ENCODE assay signal across 24 cellular contexts in the genomic region with DNA sequence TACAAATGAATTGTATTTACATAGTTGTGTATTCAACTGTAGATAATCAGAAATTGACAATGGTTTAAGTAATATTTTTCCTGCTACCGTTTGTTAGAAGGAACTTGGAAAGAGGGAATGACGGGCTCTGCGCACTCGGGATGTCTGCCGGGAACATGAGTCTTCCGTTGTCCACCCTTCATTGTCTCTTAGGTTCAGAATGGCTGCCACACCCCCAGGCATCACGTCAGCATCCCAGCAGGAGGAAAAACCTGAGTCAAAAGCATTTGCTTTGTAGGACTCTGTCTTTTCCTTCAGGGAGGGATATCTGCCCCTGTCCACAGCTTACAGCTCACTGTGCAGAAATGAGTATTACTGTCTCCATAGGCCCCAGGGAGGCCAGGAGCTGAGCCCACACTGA.
DNase-seq lines count a peak whose midpoint lies in the region; ATAC-seq, FAIRE-seq and TF ChIP-seq lines count a peak whose summit lies in the region.
"Had no signal": no experiment of that assay in that cellular context is flagged by ENCODE, and none has a peak within 500 bp of the region (broad histone marks: within the 10 kb centered on the region; RNA-seq: fewer than 3 reads in every experiment).

No MANE protein-coding gene starts in this region.

- no peak for TF ChIP-seq RAD21 in K562 (CRISPR knock-in tag; conservative IDR thresholded peaks at IDR 0.05 in 1 of 2, IDR thresholded peaks at IDR 0.05 in 1 of 2)

- TF ChIP-seq CTCF in K562 (IDR thresholded peaks at IDR 0.05 in 2 of 3, conservative IDR thresholded peaks at IDR 0.05 in 1 of 3; ENCODE audit: insufficient read depth in 2 of 3, low read depth in 1 of 3, low read length in 3 of 3), result no peak
- TF ChIP-seq CTCF in endodermal cell (conservative IDR thresholded peaks at IDR 0.05), result no peak
- TF ChIP-seq CTCF in vagina (IDR thresholded peaks at IDR 0.05), result no peak
- no peak for TF ChIP-seq CTCF in CD14-positive monocyte (IDR thresholded peaks at IDR 0.05)

- no peaks in the 10 kb centered on the region for H3K79me1 ChIP-seq in mesenchymal stem cell (replicated peaks; ENCODE audit: low read length, poor library complexity, severe bottlenecking)

- no peak overlapping the region for H2BK12ac ChIP-seq in mesenchymal stem cell (ENCODE audit: low read length in 2 of 2)

- H3K27me3 Mint-ChIP-seq in endodermal cell (ENCODE audit: insufficient read depth) (no peaks in the 10 kb centered on the region), CD14-positive monocyte (ENCODE audit: low read depth in 3 of 3) (peaks cover 2 to 5% (median 3%) of the 10 kb centered on the region in 3 donors)

- H3K4me2 ChIP-seq in K562 (ENCODE audit: insufficient read depth, low read length), result no peak overlapping the region
- no peak overlapping the region for H3K4me2 ChIP-seq in mesenchymal stem cell (ENCODE audit: low read length, poor library complexity, severe bottlenecking)
- H3K4me2 ChIP-seq: BLaER1 had no signal

- H3K36me3 Mint-ChIP-seq in endodermal cell (ENCODE audit: low read depth) (no peaks in the 10 kb centered on the region), CD14-positive monocyte (no peaks in the 10 kb centered on the region)
- H3K36me3 Mint-ChIP-seq: CD8-positive, alpha-beta T cell had no signal

- no peak overlapping the region for H3K23ac ChIP-seq in mesenchymal stem cell (ENCODE audit: low read length in 2 of 2)

- in situ Hi-C loops in K562 (cut with MboI), result no loop called here

- peak overlapping the region; percentile 40 for H2BK15ac ChIP-seq in mesenchymal stem cell (ENCODE audit: low read depth, poor library complexity, severe bottlenecking)

- no peak overlapping the region for H2BK5ac ChIP-seq in mesenchymal stem cell (ENCODE audit: low read depth, low read length, poor library complexity, severe bottlenecking)

- ATAC-seq in K562 (no peak), HG03108 (IDR thresholded peaks at IDR 0.05; ENCODE audit: unreplicated experiment) (no peak)
- ATAC-seq in stimulated activated naive CD8-positive, alpha-beta T cell treated with anti-CD3 and anti-CD28 coated beads, Interleukin-15, Interleukin-2, amounts not matched to agents 100 U/mL and 50 U/mL, for 24 hours, result no peak
- ATAC-seq: CD8-positive, alpha-beta T cell had no signal

- no peaks in the 10 kb centered on the region for H3K79me2 ChIP-seq in K562 (ENCODE audit: control insufficient read depth, insufficient read depth, low read length)

- H3K4me3 Mint-ChIP-seq in endodermal cell, result no peak overlapping the region
- no peak overlapping the region for H3K4me3 Mint-ChIP-seq in CD14-positive monocyte
- H3K4me3 Mint-ChIP-seq: CD4-positive, alpha-beta T cell; CD8-positive, alpha-beta T cell had no signal

- no peak overlapping the region for H2BK120ac ChIP-seq in mesenchymal stem cell (ENCODE audit: low read depth, low read length)

- no TSS peak for BruUV-seq in K562 (replicated peaks; lab: Mats Ljungman, UMichigan)

- FAIRE-seq in K562 (lab: Jason Lieb, UNC), result no peak
- FAIRE-seq: A204.1, D721Med, G401.6, GM12891, GM19239 had no signal

- H3K4ac ChIP-seq in mesenchymal stem cell (ENCODE audit: low read depth in 1 of 2, low read length in 2 of 2), result no peak overlapping the region

- intact Hi-C loops in K562 (cut with micrococcal nuclease) (no loop called here), vagina (cut with DNase I) (no loop called here), CD14-positive monocyte (cut with micrococcal nuclease) (no loop called here)

- DNase-seq in K562 (ENCODE audit: extremely low read depth in 1 of 4, low spot score in 3 of 4) (no peak), endodermal cell (peak; percentile 3), mesenchymal stem cell (no peak), vagina (ENCODE audit: extremely low spot score in 2 of 2) (peak; percentile 20 to 43), HK-2 (ENCODE audit: unreplicated experiment) (no peak), CD14-positive monocyte (ENCODE audit: low spot score) (no peak)
- no peak for DNase-seq in stimulated activated naive CD8-positive, alpha-beta T cell treated with anti-CD3 and anti-CD28 coated beads, Interleukin-15, Interleukin-2, amounts not matched to agents 100 U/mL and 50 U/mL, for 24 hours
- DNase-seq: 8988T; ACHN; BE2C; C1 segment of cervical spinal cord; Caco-2; Calu3; CD4-positive, alpha-beta T cell; CD8-positive, alpha-beta T cell; DMS79 treated with DMSO at 0.1 percent for 48 hours; GF-D8 had no signal

- CTCF ChIA-PET in K562 (lab: Yijun Ruan, JAX; ENCODE audit: low intra/inter-chr PET ratio), result no interaction called here

- H3K27ac ChIP-seq in K562 (ENCODE audit: extremely low read depth, low read depth, low read length) (no peak overlapping the region), endodermal cell (ENCODE audit: low read depth, low read length) (no peak overlapping the region), mesenchymal stem cell (ENCODE audit: low read length, poor library complexity, severe bottlenecking) (no peak overlapping the region), vagina (no peak overlapping the region)
- H3K27ac ChIP-seq: BLaER1 had no signal

- H3K4me3 ChIP-seq in K562 (no peak overlapping the region), endodermal cell (ENCODE audit: low read length) (no peak overlapping the region), mesenchymal stem cell (ENCODE audit: insufficient read depth in 1 of 2, low read depth in 1 of 2, low read length in 2 of 2) (no peak overlapping the region), vagina (no peak overlapping the region)
- H3K4me3 ChIP-seq: BLaER1 had no signal

- H3K9me3 ChIP-seq in K562 (replicated peaks; ENCODE audit: control insufficient read depth, insufficient read depth, low read depth, low read length) (no peaks in the 10 kb centered on the region), endodermal cell (ENCODE audit: control insufficient read depth, low read length) (no peaks in the 10 kb centered on the region), mesenchymal stem cell (ENCODE audit: control insufficient read depth, low read length) (no peaks in the 10 kb centered on the region), vagina (no peaks in the 10 kb centered on the region)
- H3K9me3 ChIP-seq: BE2C, BLaER1, Caco-2 had no signal

- H4K91ac ChIP-seq in mesenchymal stem cell (ENCODE audit: low read length), result no peak overlapping the region

- H3K4me1 Mint-ChIP-seq in endodermal cell, result no peaks in the 10 kb centered on the region
- H3K4me1 Mint-ChIP-seq in CD14-positive monocyte, result no peaks in the 10 kb centered on the region

- 0% methylated on average over 7 of the region's 7 CpGs for WGBS in K562 (ENCODE audit: insufficient coverage, low coverage, missing lambda C conversion rate)
- WGBS in endodermal cell (ENCODE audit: insufficient coverage in 1 of 2, insufficient read length in 1 of 2), 2 experiments, result 89% methylated on average over 7 of the region's 7 CpGs
- 81% methylated on average over 7 of the region's 7 CpGs for WGBS in mesenchymal stem cell

- POLR2A ChIA-PET in K562 (lab: Yijun Ruan, JAX), result interaction anchor here (1.0 kb wide), 1 partner anchor 35 kb away, joined by 3 read pairs; no protein-coding TSS in a partner anchor

- H3K9me3 Mint-ChIP-seq in endodermal cell (peaks cover 14% of the 10 kb centered on the region), CD14-positive monocyte (peaks cover 0 to 19% (median 7%) of the 10 kb centered on the region in 7 donors)
- H3K9me3 Mint-ChIP-seq: CD4-positive, alpha-beta T cell; CD8-positive, alpha-beta T cell had no signal

- no peak overlapping the region for H3K18ac ChIP-seq in mesenchymal stem cell (ENCODE audit: low read depth in 1 of 2, low read length in 2 of 2)

- no peaks in the 10 kb centered on the region for H3K36me3 ChIP-seq in K562 (ENCODE audit: control insufficient read depth, insufficient read depth, low read length)
- H3K36me3 ChIP-seq in endodermal cell (ENCODE audit: control insufficient read depth, insufficient read depth, low read length), result no peaks in the 10 kb centered on the region
- no peaks in the 10 kb centered on the region for H3K36me3 ChIP-seq in mesenchymal stem cell (ENCODE audit: control insufficient read depth in 1 of 2, insufficient read depth in 2 of 2, low read depth in 1 of 2, low read length in 2 of 2)
- no peaks in the 10 kb centered on the region for H3K36me3 ChIP-seq in vagina
- H3K36me3 ChIP-seq: BE2C, BLaER1 had no signal

- no peak overlapping the region for H2AK5ac ChIP-seq in mesenchymal stem cell (ENCODE audit: low read length, severe bottlenecking)

- H3K27ac Mint-ChIP-seq in endodermal cell (no peak overlapping the region), CD14-positive monocyte (no peak overlapping the region)
- H3K27ac Mint-ChIP-seq: CD4-positive, alpha-beta T cell; CD8-positive, alpha-beta T cell had no signal

- H3K27me3 ChIP-seq in K562 (ENCODE audit: control insufficient read depth in 2 of 2, insufficient read depth in 2 of 2, low read length in 2 of 2) (peaks cover 20 to 51% of the 10 kb centered on the region in 2 experiments; a peak in 4 of 5 replicates), endodermal cell (ENCODE audit: control insufficient read depth, insufficient read depth, low read length, poor library complexity, severe bottlenecking) (no peaks in the 10 kb centered on the region), mesenchymal stem cell (ENCODE audit: control insufficient read depth in 1 of 2, insufficient read depth in 1 of 2, low read length in 2 of 2) (peaks cover 0 to 3% of the 10 kb centered on the region in 2 experiments), vagina (no peaks in the 10 kb centered on the region)
- H3K27me3 ChIP-seq: BE2C, BLaER1 had no signal

- no peak overlapping the region for H3K9ac ChIP-seq in K562 (ENCODE audit: insufficient read depth in 1 of 2, low read depth in 2 of 2, low read length in 2 of 2)
- H3K9ac ChIP-seq in endodermal cell (ENCODE audit: extremely low read depth, low read length, poor library complexity, severe bottlenecking), result no peak overlapping the region
- H3K9ac ChIP-seq in mesenchymal stem cell (ENCODE audit: low read length), result no peak overlapping the region
- H3K9ac ChIP-seq: BLaER1 had no signal

- no peak overlapping the region for H4K8ac ChIP-seq in mesenchymal stem cell (ENCODE audit: low read length)

- TF ChIP-seq POLR2A in K562 (conservative IDR thresholded peaks at IDR 0.05), result no peak
- no peak for TF ChIP-seq POLR2A in vagina (IDR thresholded peaks at IDR 0.05)

- H3K4me1 ChIP-seq in K562 (replicated peaks in 1 of 2; ENCODE audit: control insufficient read depth in 2 of 2, insufficient read depth in 2 of 2, low read length in 2 of 2) (no peaks in the 10 kb centered on the region), endodermal cell (ENCODE audit: control insufficient read depth, insufficient read depth, low read length) (no peaks in the 10 kb centered on the region), mesenchymal stem cell (ENCODE audit: control insufficient read depth, insufficient read depth, low read depth, low read length) (peaks cover 5% of the 10 kb centered on the region), vagina (no peaks in the 10 kb centered on the region)
- H3K4me1 ChIP-seq: BE2C, BLaER1, Caco-2 had no signal

- H3K9me1 ChIP-seq in K562 (ENCODE audit: control insufficient read depth, insufficient read depth, low read length), result no peaks in the 10 kb centered on the region

- H3K14ac ChIP-seq in mesenchymal stem cell (ENCODE audit: low read length in 2 of 2), result no peak overlapping the region

- H2AFZ ChIP-seq in K562 (ENCODE audit: low read depth, low read length) (no peak overlapping the region), mesenchymal stem cell (ENCODE audit: low read depth, low read length) (no peak overlapping the region)

- H4K20me1 ChIP-seq in K562 (replicated peaks; ENCODE audit: control insufficient read depth, insufficient read depth, low read length), result 0 out of 2 replicates have a peak, but pooled peaks cover 4% of the 10 kb centered on the region
- H4K20me1 ChIP-seq: BLaER1 had no signal

- no peak for TF ChIP-seq EP300 in K562 (IDR thresholded peaks at IDR 0.05; ENCODE audit: low read length)

Comparison
In these comparisons a context has a peak if more than half of its experiments do, and no peak if none do; other contexts are left out.
1. DNase-seq: peak in endodermal cell (single experiment) and vagina (2 of 2); none in K562 (0 of 4), mesenchymal stem cell (single experiment), stimulated activated naive CD8-positive, alpha-beta T cell treated with anti-CD3 and anti-CD28 coated beads, Interleukin-15, Interleukin-2, amounts not matched to agents 100 U/mL and 50 U/mL, for 24 hours (single experiment), HK-2 (single experiment) and CD14-positive monocyte (single experiment).